10 cellular contexts compared by ENCODE assay signal in genomic region chr19:4606181-4606580, GRCh38. TPM values are rescaled to one million over a fixed set of nuclear protein-coding genes. Genes with fewer than 3 reads are reported as not detected.
"Had no signal": no experiment of that assay in that cellular context is flagged by ENCODE, and none has a peak within 500 bp of the region (broad histone marks: within the 10 kb centered on the region; RNA-seq: fewer than 3 reads in every experiment).

No MANE protein-coding gene starts in this region.

- H3K9me3 Mint-ChIP-seq: GM23338, H9, HFFc6 had no signal

- DNase-seq: GM23248, GOT3, HCEC 1CT, HFFc6 had no signal

- H3K27ac Mint-ChIP-seq: GM23338, H9, HFFc6 had no signal

- H3K4me3 Mint-ChIP-seq: GM23338, H9, HFFc6 had no signal

- H3K9me3 ChIP-seq: HAP-1 had no signal

- H2AFZ ChIP-seq: GM23248 had no signal

- FAIRE-seq: H1, H54 had no signal

- ATAC-seq: HCT116 had no signal

- H3K27ac ChIP-seq: GM23248 had no signal

- H3K36me3 ChIP-seq: HAP-1 had no signal

- H3K9ac ChIP-seq: GM23248 had no signal

- H3K4me3 ChIP-seq: GM23248, HAP-1 had no signal

RNA-seq across cellular contexts. Expression of gene SEMA6B, which starts 46.7 kb away (rescaled TPM):
- total RNA-seq: GM23248 had no signal
- polyA plus RNA-seq: GM23248 had no signal
